Comparison of ENCODE assay signal across 17 cellular contexts in the genomic region with DNA sequence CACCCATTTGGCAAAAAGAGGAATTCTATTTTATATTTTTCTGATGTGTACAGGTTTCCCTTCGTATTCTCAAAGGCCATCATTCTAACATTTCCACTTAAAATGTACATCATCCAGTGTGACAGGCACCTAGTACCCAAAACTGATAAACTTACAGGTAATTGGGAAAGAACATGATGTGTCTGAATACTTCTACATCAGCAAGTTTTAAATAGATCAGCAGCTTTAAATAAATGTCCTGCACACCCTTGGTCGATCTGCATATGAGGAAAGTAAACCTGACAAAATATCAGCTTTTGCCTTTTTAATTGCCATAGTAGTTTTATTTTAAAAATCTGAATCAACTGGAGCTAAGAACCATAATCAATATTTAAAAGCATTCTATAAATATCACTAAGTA. TPM values are rescaled to one million over a fixed set of nuclear protein-coding genes. Genes with fewer than 3 reads are reported as not detected.
A peak's percentile ranks its signal among the peaks of the same experiment; 100 is the strongest.
DNase-seq lines count a peak whose midpoint lies in the region; ATAC-seq, FAIRE-seq and TF ChIP-seq lines count a peak whose summit lies in the region.
"Had no signal": no experiment of that assay in that cellular context is flagged by ENCODE, and none has a peak within 500 bp of the region (broad histone marks: within the 10 kb centered on the region; RNA-seq: fewer than 3 reads in every experiment).

No MANE protein-coding gene starts in this region.

- H3K4me1 ChIP-seq in left ventricle myocardium inferior (peaks cover 25% of the 10 kb centered on the region), A549 (no peaks in the 10 kb centered on the region)
- H3K4me1 ChIP-seq: BE2C had no signal

- WGBS in A549 (ENCODE audit: missing lambda C conversion rate), result 69% methylated on average over 2 of the region's 2 CpGs

- H3K27ac Mint-ChIP-seq in activated naive CD8-positive, alpha-beta T cell treated with anti-CD3 and anti-CD28 coated beads for 36 hours, result no peak overlapping the region
- H3K27ac Mint-ChIP-seq: CD4-positive, alpha-beta memory T cell; HFFc6 had no signal

- DNase-seq in left ventricle myocardium inferior, result no peak
- DNase-seq in Right ventricle myocardium inferior (ENCODE audit: missing footprints), result no peak
- DNase-seq in A549 (ENCODE audit: low read depth in 1 of 2, low spot score in 1 of 2), result no peak
- no peak for DNase-seq in WERI-Rb-1
- DNase-seq in superior temporal gyrus (ENCODE audit: extremely low spot score), result peak; percentile 24
- DNase-seq in activated naive CD8-positive, alpha-beta T cell treated with anti-CD3 and anti-CD28 coated beads for 36 hours, result no peak
- DNase-seq: BE2C; CD4-positive, alpha-beta memory T cell; DMS153; DMS79 treated with DMSO at 0.1 percent for 48 hours; GDM1; HFFc6 had no signal

- TF ChIP-seq EP300 in A549 (IDR thresholded peaks at IDR 0.05), result no peak

- intact Hi-C loops in left ventricle myocardium inferior (cut with micrococcal nuclease), result no loop called here
- intact Hi-C loops in Right ventricle myocardium inferior (cut with DNase I), result no loop called here

- no peak overlapping the region for H3K4me3 Mint-ChIP-seq in activated naive CD8-positive, alpha-beta T cell treated with anti-CD3 and anti-CD28 coated beads for 36 hours
- H3K4me3 Mint-ChIP-seq: CD4-positive, alpha-beta memory T cell; HFFc6 had no signal

- TF ChIP-seq POLR2A in A549 (IDR thresholded peaks at IDR 0.05; ENCODE audit: low read length), result no peak

- H3K27ac ChIP-seq in left ventricle myocardium inferior (replicated peaks) (peak overlapping the region; percentile 57), A549 (no peak overlapping the region), WERI-Rb-1 (peak overlapping the region; percentile 2; the same call in 1 of the 2 replicates)
- H3K27ac ChIP-seq: C4-2B had no signal

- no peak overlapping the region for H3K4me2 ChIP-seq in A549

- CTCF ChIA-PET in A549 (lab: Yijun Ruan, JAX), result interaction anchor here (1.4 to 4.1 kb wide), 3 partner anchors 12 to 230 kb away, joined by 6 to 14 read pairs (median 8); a partner anchor contains a TSS

- no peaks in the 10 kb centered on the region for H3K9me3 ChIP-seq in left ventricle myocardium inferior (replicated peaks)
- H3K9me3 ChIP-seq in A549, result no peaks in the 10 kb centered on the region
- H3K9me3 ChIP-seq in WERI-Rb-1 (ENCODE audit: severe bottlenecking), result no peaks in the 10 kb centered on the region
- H3K9me3 ChIP-seq: BE2C had no signal

- no peak for FAIRE-seq in A549 (lab: Jason Lieb, UNC)
- FAIRE-seq: H1 had no signal

- no peaks in the 10 kb centered on the region for H3K9me3 Mint-ChIP-seq in activated naive CD8-positive, alpha-beta T cell treated with anti-CD3 and anti-CD28 coated beads for 36 hours
- H3K9me3 Mint-ChIP-seq: CD4-positive, alpha-beta memory T cell; HFFc6 had no signal

- no peaks in the 10 kb centered on the region for H3K4me1 Mint-ChIP-seq in activated naive CD8-positive, alpha-beta T cell treated with anti-CD3 and anti-CD28 coated beads for 36 hours
- H3K4me1 Mint-ChIP-seq: CD4-positive, alpha-beta memory T cell had no signal

- H3K27me3 ChIP-seq in left ventricle myocardium inferior (ENCODE audit: low read depth), result no peaks in the 10 kb centered on the region
- H3K27me3 ChIP-seq in WERI-Rb-1 (ENCODE audit: insufficient read depth, low read depth, severe bottlenecking), result no peaks in the 10 kb centered on the region
- H3K27me3 ChIP-seq: BE2C had no signal

- ATAC-seq in Right ventricle myocardium inferior (no peak), A549 (no peak), GM21447 (IDR thresholded peaks at IDR 0.05; ENCODE audit: unreplicated experiment) (no peak)

- no peaks in the 10 kb centered on the region for H3K27me3 Mint-ChIP-seq in activated naive CD8-positive, alpha-beta T cell treated with anti-CD3 and anti-CD28 coated beads for 36 hours
- H3K27me3 Mint-ChIP-seq: CD4-positive, alpha-beta memory T cell had no signal

- TF ChIP-seq RAD21 in A549 (conservative IDR thresholded peaks at IDR 0.05 in 1 of 2, IDR thresholded peaks at IDR 0.05 in 1 of 2), result no peak

- TF ChIP-seq CTCF in left ventricle myocardium inferior (IDR thresholded peaks at IDR 0.05; ENCODE audit: borderline replicate concordance) (no peak), A549 (IDR thresholded peaks at IDR 0.05) (no peak), WERI-Rb-1 (IDR thresholded peaks at IDR 0.05; ENCODE audit: low read depth, low read length) (no peak)

- H3K4me3 ChIP-seq in left ventricle myocardium inferior (no peak overlapping the region), A549 (no peak overlapping the region), WERI-Rb-1 (ENCODE audit: low read depth, low read length) (no peak overlapping the region)

- POLR2A ChIA-PET in A549 (lab: Yijun Ruan, JAX), result no interaction called here

- no peaks in the 10 kb centered on the region for H3K36me3 Mint-ChIP-seq in activated naive CD8-positive, alpha-beta T cell treated with anti-CD3 and anti-CD28 coated beads for 36 hours
- H3K36me3 Mint-ChIP-seq: CD4-positive, alpha-beta memory T cell had no signal

- H3K36me3 ChIP-seq in left ventricle myocardium inferior, result no peaks in the 10 kb centered on the region
- H3K36me3 ChIP-seq in WERI-Rb-1, result peaks cover 21% of the 10 kb centered on the region
- H3K36me3 ChIP-seq: BE2C had no signal

TF ChIP-seq in A549, 52 proteins besides CTCF, POLR2A, EP300 and RAD21:
- TF ChIP-seq FOSB (CRISPR knock-in tag; IDR thresholded peaks at IDR 0.05) (no peak), TFCP2L1 (CRISPR knock-in tag; IDR thresholded peaks at IDR 0.05) (no peak), MAFK (IDR thresholded peaks at IDR 0.05; ENCODE audit: partially characterized antibody) (peak; percentile 17)

RNA-seq across cellular contexts. Expression of a gene that starts 26.5 kb away (rescaled TPM):
- 177 TPM for total RNA-seq in left ventricle myocardium inferior
- 226 TPM for total RNA-seq in Right ventricle myocardium inferior
- 217 and 262 TPM in 2 replicates for polyA plus RNA-seq in A549 (2011; rRNA removed)
- 300 and 345 TPM in 2 replicates for polyA plus RNA-seq in A549 (2012; cell fraction: cytosol; rRNA removed)
- 92.7 and 202 TPM in 2 replicates for polyA plus RNA-seq in A549 (2012; cell fraction: nucleus; rRNA removed)
- 252 to 261 TPM (median 254 TPM) in 3 replicates for polyA plus RNA-seq in A549 (2017; fragmentation: RNase III; extraction: RNeasy Plus Mini Kit Qiagen cat#74134 plus additional on column Dnase treatment)
- 54.2 and 55.6 TPM in 2 replicates for polyA minus RNA-seq in A549 (2011; rRNA and poly(A)+ RNA removed)
- total RNA-seq in activated naive CD8-positive, alpha-beta T cell treated with anti-CD3 and anti-CD28 coated beads for 36 hours, result 100 to 1,000 TPM; 423 to 429 TPM

RNA-seq across cellular contexts. Expression of a gene that starts 33.4 kb away (rescaled TPM):
- total RNA-seq in left ventricle myocardium inferior (0.88 TPM), Right ventricle myocardium inferior (3.3 TPM)
- polyA plus RNA-seq in A549 (2011; rRNA removed) (0.32 and 0.34 TPM in 2 replicates), A549 (2017; fragmentation: RNase III; extraction: RNeasy Plus Mini Kit Qiagen cat#74134 plus additional on column Dnase treatment) (0.95 to 1.6 TPM (median 1.5 TPM) in 3 replicates)
- polyA plus RNA-seq in A549 (2012; cell fraction: cytosol; rRNA removed), result 1.1 and 1.9 TPM in 2 replicates
- polyA plus RNA-seq in A549 (2012; cell fraction: nucleus; rRNA removed), result 19.2 and 23.2 TPM in 2 replicates
- polyA minus RNA-seq in A549 (2011; rRNA and poly(A)+ RNA removed), result not detected in 2 replicates
- not detected for total RNA-seq in activated naive CD8-positive, alpha-beta T cell treated with anti-CD3 and anti-CD28 coated beads for 36 hours
- total RNA-seq: A172; CD4-positive, alpha-beta memory T cell had no signal
- polyA plus RNA-seq: AG04450; CD4-positive, alpha-beta memory T cell had no signal

RNA-seq across cellular contexts. Expression of a gene that starts 34.3 kb away (rescaled TPM):
- 5.3 TPM for total RNA-seq in left ventricle myocardium inferior
- 5.1 TPM for total RNA-seq in Right ventricle myocardium inferior
- polyA plus RNA-seq in A549 (2011; rRNA removed), result 1.9 TPM in 2 replicates
- 4.6 and 5.4 TPM in 2 replicates for polyA plus RNA-seq in A549 (2012; cell fraction: cytosol; rRNA removed)
- polyA plus RNA-seq in A549 (2012; cell fraction: nucleus; rRNA removed), result 8.7 and 9.2 TPM in 2 replicates
- 1.7 to 2.0 TPM (median 2.0 TPM) in 3 replicates for polyA plus RNA-seq in A549 (2017; fragmentation: RNase III; extraction: RNeasy Plus Mini Kit Qiagen cat#74134 plus additional on column Dnase treatment)
- 1.2 and 2.0 TPM in 2 replicates for polyA minus RNA-seq in A549 (2011; rRNA and poly(A)+ RNA removed)
- 1 to 10 TPM; 3.1 to 5.2 TPM for total RNA-seq in activated naive CD8-positive, alpha-beta T cell treated with anti-CD3 and anti-CD28 coated beads for 36 hours

Comparison
In these comparisons a context has a peak if more than half of its experiments do, and no peak if none do; other contexts are left out.
1. H3K27ac ChIP-seq: peak in left ventricle myocardium inferior (single experiment) and WERI-Rb-1 (single experiment); none in A549 (0 of 2).